ENCODE assay signal across 8 cellular contexts in the genomic region with DNA sequence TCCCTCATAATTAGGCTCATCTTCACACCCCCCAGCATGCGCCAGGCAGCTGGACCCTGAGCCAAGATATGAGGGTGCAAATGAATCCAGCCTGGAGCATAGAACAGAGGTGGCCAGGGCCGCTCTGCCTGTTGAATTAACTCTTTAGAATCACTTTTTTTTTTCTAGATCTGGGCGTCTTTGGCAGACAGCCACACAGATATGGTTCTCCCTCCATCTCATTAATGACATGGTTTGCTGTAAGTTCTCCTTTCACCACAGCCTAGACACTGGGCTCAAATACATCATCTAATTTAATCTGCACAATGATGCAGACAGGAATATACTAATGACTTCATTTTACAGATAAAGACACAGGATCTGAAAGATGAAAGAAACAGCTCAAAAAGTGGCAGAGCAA.
"Had no signal": no experiment of that assay in that cellular context is flagged by ENCODE, and none has a peak within 500 bp of the region (broad histone marks: within the 10 kb centered on the region; RNA-seq: fewer than 3 reads in every experiment).

No MANE protein-coding gene starts in this region.

- ATAC-seq: HCT116, HepG2 had no signal

- H3K27ac ChIP-seq: GM23248, HL-60 had no signal

- H3K36me3 Mint-ChIP-seq: IgD-negative memory B cell had no signal

- DNase-seq: GOT3, HFFc6 had no signal

- H3K36me3 ChIP-seq: HAP-1 had no signal

- H3K4me3 ChIP-seq: GM23248, HAP-1 had no signal

- H3K9me3 ChIP-seq: HAP-1 had no signal

- H3K27ac Mint-ChIP-seq: HFFc6, IgD-negative memory B cell had no signal

- H3K4me1 ChIP-seq: HAP-1 had no signal

- H3K4me3 Mint-ChIP-seq: HFFc6, IgD-negative memory B cell had no signal
